In the genomic region with DNA sequence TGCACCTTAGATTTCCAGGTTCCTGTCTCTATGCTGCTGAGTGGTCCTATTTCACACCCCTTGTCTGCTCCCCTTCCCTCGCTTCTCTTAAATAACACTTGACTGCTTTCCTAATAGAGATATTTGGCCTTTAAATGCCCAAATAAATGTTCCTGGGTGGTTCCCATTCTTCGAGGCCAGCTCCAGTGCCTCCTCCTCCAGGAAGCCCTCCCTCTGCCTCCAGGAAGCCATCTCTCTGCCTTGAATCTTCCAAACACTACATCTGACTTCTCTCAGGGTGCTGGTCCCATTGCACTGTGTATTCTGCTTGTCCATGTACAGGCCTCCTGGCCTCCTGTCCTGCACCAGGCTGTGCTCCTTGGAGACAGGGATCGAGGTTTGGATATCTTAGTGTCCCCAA, we compare ENCODE assay signal across 29 cellular contexts. TPM values are rescaled to one million over a fixed set of nuclear protein-coding genes. Genes with fewer than 3 reads are reported as not detected.
"Had no signal": no experiment of that assay in that cellular context is flagged by ENCODE, and none has a peak within 500 bp of the region (broad histone marks: within the 10 kb centered on the region; RNA-seq: fewer than 3 reads in every experiment).

No MANE protein-coding gene starts in this region.

- H3K36me3 ChIP-seq: MG63, WERI-Rb-1 had no signal

- H3K4me3 Mint-ChIP-seq: activated CD8-positive, alpha-beta memory T cell treated with anti-CD3 and anti-CD28 coated beads, Interleukin-2, amount 10 ng/mL, durations not matched to agents 7 days and 5 days; activated naive CD4-positive, alpha-beta T cell treated with anti-CD3 and anti-CD28 coated beads, Interleukin-2, amount 50 U/mL, for 24 hours; activated T-cell treated with anti-CD3 and anti-CD28 coated beads, Interleukin-2, amount 50 U/mL, for 24 hours; activated T-helper 1 cell treated with anti-CD3 and anti-CD28 coated beads, Interleukin-12 subunit alpha, Interleukin-12 subunit beta, Interleukin-2, Interleukin-4 antibody, amounts not matched to agents 30 ng/mL and 10 ng/mL and 1 ng/mL, durations not matched to agents 14 hours and 24 hours and 36 hours; central memory CD8-positive, alpha-beta T cell had no signal

- H3K27me3 Mint-ChIP-seq: activated CD8-positive, alpha-beta memory T cell treated with anti-CD3 and anti-CD28 coated beads, Interleukin-2, amount 10 ng/mL, durations not matched to agents 7 days and 5 days; activated naive CD4-positive, alpha-beta T cell treated with anti-CD3 and anti-CD28 coated beads, Interleukin-2, amount 50 U/mL, for 24 hours; activated T-cell treated with anti-CD3 and anti-CD28 coated beads, Interleukin-2, amount 50 U/mL, for 24 hours; central memory CD8-positive, alpha-beta T cell had no signal

- H3K27ac Mint-ChIP-seq: activated CD8-positive, alpha-beta memory T cell treated with anti-CD3 and anti-CD28 coated beads, Interleukin-2, amount 10 ng/mL, durations not matched to agents 7 days and 5 days; activated naive CD4-positive, alpha-beta T cell treated with anti-CD3 and anti-CD28 coated beads, Interleukin-2, amount 50 U/mL, for 24 hours; activated T-cell treated with anti-CD3 and anti-CD28 coated beads, Interleukin-2, amount 50 U/mL, for 24 hours; activated T-helper 1 cell treated with anti-CD3 and anti-CD28 coated beads, Interleukin-12 subunit alpha, Interleukin-12 subunit beta, Interleukin-2, Interleukin-4 antibody, amounts not matched to agents 30 ng/mL and 10 ng/mL and 1 ng/mL, durations not matched to agents 14 hours and 24 hours and 36 hours had no signal

- H3K36me3 Mint-ChIP-seq: activated CD8-positive, alpha-beta memory T cell treated with anti-CD3 and anti-CD28 coated beads, Interleukin-2, amount 10 ng/mL, durations not matched to agents 7 days and 5 days had no signal

- DNase-seq: activated CD4-positive, alpha-beta T cell treated with anti-CD3 and anti-CD28 coated beads for 48 hours; activated CD4-positive, alpha-beta T cell treated with anti-CD3 and anti-CD28 coated beads, Interleukin-2, amount 50 U/mL, for 48 hours; activated CD8-positive, alpha-beta memory T cell treated with anti-CD3 and anti-CD28 coated beads, Interleukin-2, amount 10 ng/mL, durations not matched to agents 7 days and 5 days; activated effector memory CD4-positive, alpha-beta T cell treated with Interleukin-2 at 50 U/mL for 16 hours; activated naive CD4-positive, alpha-beta T cell; activated T-cell treated with anti-CD3 and anti-CD28 coated beads, Interleukin-2, amount 50 U/mL, for 24 hours; aorta; body of pancreas; MG63; NCI-H1105; NCI-H1436; NCI-H1694 treated with DMSO at 0.1 percent for 48 hours; NCI-H2029 treated with DMSO at 0.1 percent for 48 hours; NCI-H345; NCI-H510A; NCI-H69; NK-92 treated with Interleukin-12 subunit alpha and Interleukin-12 subunit beta, amount 100 ng/mL, for 24 hours; OCI-M1; RPMI8226; SK-N-SH; T-helper 1 cell; WERI-Rb-1 had no signal

- H3K9me3 Mint-ChIP-seq: activated naive CD4-positive, alpha-beta T cell treated with anti-CD3 and anti-CD28 coated beads, Interleukin-2, amount 50 U/mL, for 24 hours; activated T-cell treated with anti-CD3 and anti-CD28 coated beads, Interleukin-2, amount 50 U/mL, for 24 hours; activated T-helper 1 cell treated with anti-CD3 and anti-CD28 coated beads, Interleukin-12 subunit alpha, Interleukin-12 subunit beta, Interleukin-2, Interleukin-4 antibody, amounts not matched to agents 30 ng/mL and 10 ng/mL and 1 ng/mL, durations not matched to agents 14 hours and 24 hours and 36 hours; central memory CD8-positive, alpha-beta T cell had no signal

- H3K4me3 ChIP-seq: body of pancreas, MG63 had no signal

- H3K27me3 ChIP-seq: body of pancreas, MG63 had no signal

- H3K9ac ChIP-seq: KMS-11, SK-N-SH had no signal

- ATAC-seq: activated CD4-positive, CD25-positive, alpha-beta regulatory T cell treated with anti-CD3 and anti-CD28 coated beads, Interleukin-2, amount 50 U/mL, for 24 hours; activated CD8-positive, alpha-beta memory T cell treated with anti-CD3 and anti-CD28 coated beads, Interleukin-2, amount 10 ng/mL, durations not matched to agents 7 days and 5 days; body of pancreas; Panc1; Right ventricle myocardium inferior had no signal

- H3K4me2 ChIP-seq: KMS-11, SK-N-SH had no signal

- H3K27ac ChIP-seq: body of pancreas, KMS-11, WERI-Rb-1 had no signal

- H3K4me1 ChIP-seq: body of pancreas had no signal

- H3K4me1 Mint-ChIP-seq: activated CD8-positive, alpha-beta memory T cell treated with anti-CD3 and anti-CD28 coated beads, Interleukin-2, amount 10 ng/mL, durations not matched to agents 7 days and 5 days; activated naive CD4-positive, alpha-beta T cell treated with anti-CD3 and anti-CD28 coated beads, Interleukin-2, amount 50 U/mL, for 24 hours; central memory CD8-positive, alpha-beta T cell had no signal

- H3K9me3 ChIP-seq: body of pancreas, MG63, SK-N-SH had no signal

RNA-seq across cellular contexts. Expression of gene CAPN14, which starts 30.8 kb away (rescaled TPM):
- total RNA-seq: body of pancreas had no signal
